Comparison of ENCODE assay signal across 14 cellular contexts in genomic region chr10:114271014-114271778, GRCh38. TPM values are rescaled to one million over a fixed set of nuclear protein-coding genes. Genes with fewer than 3 reads are reported as not detected.
DNase-seq lines count a peak whose midpoint lies in the region; ATAC-seq and TF ChIP-seq lines count a peak whose summit lies in the region.
"Had no signal": no experiment of that assay in that cellular context is flagged by ENCODE, and none has a peak within 500 bp of the region (broad histone marks: within the 10 kb centered on the region; RNA-seq: fewer than 3 reads in every experiment).

No MANE protein-coding gene starts in this region.

- H3K4me3 ChIP-seq in breast epithelium, result no peak overlapping the region
- H3K4me3 ChIP-seq: dorsolateral prefrontal cortex, thoracic aorta had no signal

- intact Hi-C loops in Right ventricle myocardium inferior (cut with DNase I) (loop anchor here (5.0 kb wide), 1 partner anchor 56 kb away; no protein-coding TSS in a partner anchor), Right ventricle myocardium superior (cut with DNase I) (no loop called here), breast epithelium (cut with DNase I; ENCODE audit: low total_unique reads) (no loop called here)

- no peaks in the 10 kb centered on the region for H3K27me3 ChIP-seq in breast epithelium

- no peaks in the 10 kb centered on the region for H3K4me1 ChIP-seq in breast epithelium

- no peak for TF ChIP-seq CTCF in breast epithelium (IDR thresholded peaks at IDR 0.05)

- peak overlapping the region; percentile 6 to 27 for H3K27ac ChIP-seq in breast epithelium
- H3K27ac ChIP-seq: dorsolateral prefrontal cortex, thoracic aorta had no signal

- H3K36me3 ChIP-seq in breast epithelium, result no peaks in the 10 kb centered on the region
- H3K36me3 ChIP-seq: thoracic aorta had no signal

- no peaks in the 10 kb centered on the region for H3K9me3 ChIP-seq in breast epithelium
- H3K9me3 ChIP-seq: thoracic aorta had no signal

- no peak for TF ChIP-seq POLR2A in breast epithelium (IDR thresholded peaks at IDR 0.05)

- DNase-seq in Right ventricle myocardium inferior (ENCODE audit: missing footprints) (no peak), Right ventricle myocardium superior (no peak), breast epithelium (ENCODE audit: low spot score in 2 of 2) (peak; percentile 51 to 54), mesenteric fat pad (ENCODE audit: low spot score) (peak; percentile 35), ureter (ENCODE audit: low spot score) (peak; percentile 67), dedifferentiated amniotic fluid mesenchymal stem cell (ENCODE audit: extremely low spot score) (no peak)
- DNase-seq: NCI-H1694 treated with DMSO at 0.1 percent for 48 hours had no signal

- ATAC-seq in Right ventricle myocardium inferior (peak; percentile 2), Right ventricle myocardium superior (ENCODE audit: poor library complexity) (no peak), GM21825 (IDR thresholded peaks at IDR 0.05; ENCODE audit: unreplicated experiment) (no peak), HG02840 (IDR thresholded peaks at IDR 0.05; ENCODE audit: low FRiP score, unreplicated experiment) (no peak)

RNA-seq across cellular contexts. Expression of gene VWA2, which starts 32.1 kb away (rescaled TPM):
- total RNA-seq in Right ventricle myocardium inferior, result not detected
- total RNA-seq in Right ventricle myocardium superior, result 0.08 TPM
- total RNA-seq in breast epithelium, result 10 to 100 TPM in 1 of 3 donors, 1 to 10 TPM in 1, under 1 TPM in 1; 0.48 to 18.7 (median 8.0) TPM
- 0.19 TPM for total RNA-seq in mesenteric fat pad
- 5.1 TPM for total RNA-seq in ureter
- total RNA-seq: glomerular endothelial cell, lung microvascular endothelial cell, pulmonary artery endothelial cell had no signal

Comparison
In these comparisons a context has a peak if more than half of its experiments do, and no peak if none do; other contexts are left out.
1. DNase-seq: peak in breast epithelium (2 of 2), mesenteric fat pad (single experiment) and ureter (single experiment); none in Right ventricle myocardium inferior (single experiment), Right ventricle myocardium superior (single experiment) and dedifferentiated amniotic fluid mesenchymal stem cell (single experiment).